Comparison of ENCODE assay signal across 7 cellular contexts in the genomic region with DNA sequence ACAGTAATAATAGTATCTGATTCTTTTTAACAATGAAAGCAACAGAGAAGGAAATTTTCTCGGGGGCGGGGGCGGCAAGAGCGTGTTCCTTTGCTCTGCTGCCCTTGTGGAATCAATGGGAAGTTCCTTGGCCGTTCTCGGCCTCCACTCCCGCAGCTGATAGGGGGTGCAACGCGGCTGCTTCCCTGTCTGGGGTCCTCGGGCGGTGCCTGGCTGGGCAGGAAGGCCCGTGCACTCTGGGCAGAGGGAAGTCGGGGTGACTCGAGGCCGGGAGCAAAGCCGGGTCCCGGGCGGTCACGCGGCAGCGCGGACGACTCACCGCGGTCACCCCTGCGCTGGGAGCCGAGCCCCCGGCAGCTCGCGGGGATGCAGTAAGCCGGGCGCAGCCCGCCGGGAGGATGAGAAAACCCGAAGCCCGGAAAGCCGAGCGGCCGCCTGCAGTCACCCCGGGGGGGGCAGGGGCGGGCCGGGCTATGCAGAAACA. TPM values are rescaled to one million over a fixed set of nuclear protein-coding genes. Genes with fewer than 3 reads are reported as not detected.
A peak's percentile ranks its signal among the peaks of the same experiment; 100 is the strongest.
DNase-seq lines count a peak whose midpoint lies in the region; ATAC-seq and TF ChIP-seq lines count a peak whose summit lies in the region.

No MANE protein-coding gene starts in this region.

- H3K4me2 ChIP-seq in MM.1S (ENCODE audit: low read depth, low read length): peak overlapping the region; percentile 68; the same call in 1 of the 2 replicates

- peak overlapping the region; percentile 42; the same call in 1 of the 2 replicates for H3K4me3 ChIP-seq in MM.1S (ENCODE audit: low read length)
- peak overlapping the region; percentile 48 to 65 (median 54) for H3K4me3 ChIP-seq in esophagus muscularis mucosa
- H3K4me3 ChIP-seq in prostate gland: peak overlapping the region; percentile 26 to 36

- H2AFZ ChIP-seq in MM.1S (ENCODE audit: low read length): no peak overlapping the region

- ATAC-seq in GM18867 (IDR thresholded peaks at IDR 0.05; ENCODE audit: unreplicated experiment): peak; percentile 22
- ATAC-seq in HG03039 (IDR thresholded peaks at IDR 0.05; ENCODE audit: unreplicated experiment): no peak

- H3K27ac ChIP-seq in MM.1S (ENCODE audit: low read length) (no peak overlapping the region), esophagus muscularis mucosa (replicated peaks in 1 of 4) (no peak overlapping the region), prostate gland (no peak overlapping the region)

- intact Hi-C loops in esophagus muscularis mucosa (cut with DNase I) (no loop called here), prostate gland (cut with DNase I) (no loop called here)

- H3K4me1 ChIP-seq in MM.1S (ENCODE audit: low read length) (no peaks in the 10 kb centered on the region), esophagus muscularis mucosa (peaks cover 48 to 62% (median 55%) of the 10 kb centered on the region in 4 donors), prostate gland (replicated peaks) (peaks cover 2% of the 10 kb centered on the region)

- TF ChIP-seq EP300 in esophagus muscularis mucosa (IDR thresholded peaks at IDR 0.05): no peak

- no peaks in the 10 kb centered on the region for H3K9me2 ChIP-seq in MM.1S (replicated peaks; ENCODE audit: insufficient read depth, low read length)

- H3K36me3 ChIP-seq in MM.1S (replicated peaks; ENCODE audit: insufficient read depth, low read length) (no peaks in the 10 kb centered on the region), esophagus muscularis mucosa (no peaks in the 10 kb centered on the region), prostate gland (no peaks in the 10 kb centered on the region)

- no peaks in the 10 kb centered on the region for H4K20me1 ChIP-seq in MM.1S (ENCODE audit: insufficient read depth, low read length)

- TF ChIP-seq CTCF in MM.1S (IDR thresholded peaks at IDR 0.05; ENCODE audit: low read length) (no peak), esophagus muscularis mucosa (IDR thresholded peaks at IDR 0.05) (no peak), prostate gland (IDR thresholded peaks at IDR 0.05) (no peak)

- H3K9ac ChIP-seq in MM.1S (ENCODE audit: low read length): no peak overlapping the region

- no peak for TF ChIP-seq POLR2A in esophagus muscularis mucosa (IDR thresholded peaks at IDR 0.05; ENCODE audit: low read depth)
- no peak for TF ChIP-seq POLR2A in prostate gland (IDR thresholded peaks at IDR 0.05)

- DNase-seq in MM.1S (no peak), esophagus muscularis mucosa (ENCODE audit: extremely low spot score) (no peak), prostate gland (ENCODE audit: low spot score) (no peak), occipital lobe (lab: John Stamatoyannopoulos, UW) (no peak), AG08395 (ENCODE audit: low spot score) (no peak)

- 0% methylated on average over 16 of the region's 42 CpGs for WGBS in esophagus muscularis mucosa
- 2% methylated on average over 32 of the region's 42 CpGs for WGBS in prostate gland

- H3F3A ChIP-seq in MM.1S (ENCODE audit: insufficient read depth, low read length): no peaks in the 10 kb centered on the region

- no peaks in the 10 kb centered on the region for H3K9me3 ChIP-seq in MM.1S (replicated peaks; ENCODE audit: insufficient read depth, low read length)
- no peaks in the 10 kb centered on the region for H3K9me3 ChIP-seq in esophagus muscularis mucosa
- no peaks in the 10 kb centered on the region for H3K9me3 ChIP-seq in prostate gland

- H3K27me3 ChIP-seq in MM.1S (replicated peaks; ENCODE audit: insufficient read depth, low read length) (peaks cover 29% of the 10 kb centered on the region), esophagus muscularis mucosa (peaks cover 6 to 98% (median 35%) of the 10 kb centered on the region in 4 donors), prostate gland (replicated peaks; ENCODE audit: insufficient read depth) (no peaks in the 10 kb centered on the region)

- no peaks in the 10 kb centered on the region for H3K79me2 ChIP-seq in MM.1S (ENCODE audit: low read length)

RNA-seq across cellular contexts. Expression of a gene that starts 2.5 kb away (rescaled TPM):
- total RNA-seq in esophagus muscularis mucosa (10 to 100 TPM in 3 of 4 donors, 1 to 10 TPM in 1; 2.5 to 19.5 (median 12.9) TPM), prostate gland (10 to 100 TPM in 1 of 2 donors, under 1 TPM in 1; 0.82 to 20.7 TPM), occipital lobe (2,684 TPM)

RNA-seq across cellular contexts. Expression of a gene that starts 7.0 kb away (rescaled TPM):
- 1 to 10 TPM; 2.0 to 5.0 (median 2.9) TPM for total RNA-seq in esophagus muscularis mucosa
- 10 to 100 TPM in 1 of 2 donors, 1 to 10 TPM in 1; 5.6 to 22.5 TPM for total RNA-seq in prostate gland
- total RNA-seq in occipital lobe: 3.3 TPM

RNA-seq across cellular contexts. Expression of a gene that starts 22.9 kb away (rescaled TPM):
- total RNA-seq in esophagus muscularis mucosa: 100 to 1,000 TPM in 2 of 4 donors, 10 to 100 TPM in 2; 86.8 to 112 (median 99.4) TPM
- total RNA-seq in prostate gland: 10 to 100 TPM; 63.9 to 79.9 TPM
- 62.9 TPM for total RNA-seq in occipital lobe

RNA-seq across cellular contexts. Expression of a gene that starts 52.2 kb away (rescaled TPM):
- total RNA-seq in esophagus muscularis mucosa (100 to 1,000 TPM; 126 to 151 (median 137) TPM), prostate gland (100 to 1,000 TPM; 141 to 302 TPM), occipital lobe (136 TPM)

Comparison
In these comparisons a context has a peak if more than half of its experiments do, and no peak if none do; other contexts are left out.
1. RNA of a gene that starts 2.5 kb away (total RNA-seq): 2,684 TPM in occipital lobe (single experiment); 0.82 to 20.7 TPM in prostate gland and 2.5 to 19.5 TPM in esophagus muscularis mucosa; every median in the first group is over 100 times any median in the second.
2. Peak in every context shown above with its lines, with median percentiles within 50 percentile points of each other: H3K4me3 ChIP-seq.